In the genomic region with DNA sequence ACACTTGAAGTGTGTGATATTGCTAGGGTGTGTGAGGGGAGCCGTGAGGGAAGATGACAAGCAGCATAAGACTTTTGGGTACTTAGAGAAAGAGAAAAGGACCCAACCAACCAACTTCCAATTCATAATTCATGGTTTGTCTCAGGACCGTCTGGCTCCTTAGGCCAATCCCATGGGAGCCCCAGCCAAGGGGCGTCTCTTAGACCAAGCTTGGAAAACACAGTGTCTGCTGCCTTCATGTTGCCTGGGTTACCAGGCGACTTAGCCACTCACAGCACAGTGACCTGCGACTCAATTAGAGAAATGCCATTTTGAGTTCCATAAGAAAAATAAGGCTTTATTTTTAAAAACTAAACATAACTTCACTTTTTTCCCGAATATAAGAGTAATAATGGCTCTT, we compare ENCODE assay signal across 36 cellular contexts. TPM values are rescaled to one million over a fixed set of nuclear protein-coding genes. Genes with fewer than 3 reads are reported as not detected.
"Had no signal": no experiment of that assay in that cellular context is flagged by ENCODE, and none has a peak within 500 bp of the region (broad histone marks: within the 10 kb centered on the region; RNA-seq: fewer than 3 reads in every experiment).

No MANE protein-coding gene starts in this region.

- H3K27ac ChIP-seq: ascending aorta, breast epithelium, cardiac muscle cell, coronary artery, dorsolateral prefrontal cortex, heart left ventricle, WERI-Rb-1 had no signal

- H3K36me3 ChIP-seq: ascending aorta, breast epithelium, cardiac muscle cell, heart left ventricle, WERI-Rb-1 had no signal

- H3K4me3 Mint-ChIP-seq: activated B cell treated with CpG ODN at 0.5 μM for 24 hours; activated CD4-positive, alpha-beta memory T cell treated with anti-CD3 and anti-CD28 coated beads for 36 hours; activated CD4-positive, alpha-beta T cell treated with anti-CD3 and anti-CD28 coated beads, Interleukin-2, amount 10 ng/mL, durations not matched to agents 24 days and 14 days; activated CD8-positive, alpha-beta memory T cell treated with anti-CD3 and anti-CD28 coated beads, Interleukin-2, amount 10 ng/mL, durations not matched to agents 7 days and 5 days; activated CD8-positive, alpha-beta T cell treated with anti-CD3 and anti-CD28 coated beads, Interleukin-2, amount 10 ng/mL, durations not matched to agents 7 days and 5 days; activated naive CD4-positive, alpha-beta T cell treated with anti-CD3 and anti-CD28 coated beads, Interleukin-2, amount 10 ng/mL, durations not matched to agents 7 days and 5 days; activated naive CD8-positive, alpha-beta T cell treated with anti-CD3 and anti-CD28 coated beads, Interleukin-2, amount 10 ng/mL, durations not matched to agents 7 days and 5 days; activated T-helper 1 cell treated with anti-CD3 and anti-CD28 coated beads, Interleukin-12 subunit alpha, Interleukin-12 subunit beta, Interleukin-2, Interleukin-4 antibody, amounts not matched to agents 30 ng/mL and 10 ng/mL and 1 ng/mL, durations not matched to agents 14 hours and 24 hours and 36 hours; brain; dendritic cell treated with granulocyte-macrophage colony-stimulating factor and Interleukin-4, amounts not matched to agents 40 ng/mL and 50 ng/mL, for 4 days; endodermal cell; T-helper 17 cell; T-helper 2 cell treated with Interferon-gamma antibody and Interleukin-4, amounts not matched to agents 5 μg/mL and 100 μg/mL, for 36 hours had no signal

- H3K9me3 Mint-ChIP-seq: activated B cell treated with CpG ODN at 0.5 μM for 24 hours; activated CD4-positive, alpha-beta memory T cell treated with anti-CD3 and anti-CD28 coated beads for 36 hours had no signal

- H3K4me3 ChIP-seq: ascending aorta, breast epithelium, cardiac muscle cell, coronary artery, dorsolateral prefrontal cortex, heart left ventricle had no signal

- H3K4me1 Mint-ChIP-seq: activated B cell treated with CpG ODN at 0.5 μM for 24 hours, brain, endodermal cell had no signal

- H3K36me3 Mint-ChIP-seq: activated CD4-positive, alpha-beta memory T cell treated with anti-CD3 and anti-CD28 coated beads for 36 hours; brain had no signal

- ATAC-seq: activated CD4-positive, CD25-positive, alpha-beta regulatory T cell treated with anti-CD3 and anti-CD28 coated beads, Interleukin-2, amount 50 U/mL, for 24 hours; activated CD8-positive, alpha-beta memory T cell treated with anti-CD3 and anti-CD28 coated beads, Interleukin-2, amount 10 ng/mL, durations not matched to agents 7 days and 5 days; activated CD8-positive, alpha-beta T cell treated with anti-CD3 and anti-CD28 coated beads, Interleukin-2, amount 10 ng/mL, durations not matched to agents 7 days and 5 days; activated naive CD4-positive, alpha-beta T cell treated with anti-CD3 and anti-CD28 coated beads, Interleukin-2, amount 50 U/mL, for 72 hours; esophagus mucosa; heart left ventricle; T-helper 17 cell had no signal

- H3K27me3 Mint-ChIP-seq: activated B cell treated with CpG ODN at 0.5 μM for 24 hours; activated CD4-positive, alpha-beta T cell treated with anti-CD3 and anti-CD28 coated beads, Interleukin-2, amount 10 ng/mL, durations not matched to agents 24 days and 14 days; activated CD8-positive, alpha-beta memory T cell treated with anti-CD3 and anti-CD28 coated beads, Interleukin-2, amount 10 ng/mL, durations not matched to agents 7 days and 5 days; activated naive CD8-positive, alpha-beta T cell treated with anti-CD3 and anti-CD28 coated beads, Interleukin-2, amount 10 ng/mL, durations not matched to agents 7 days and 5 days; brain; dendritic cell treated with granulocyte-macrophage colony-stimulating factor and Interleukin-4, amounts not matched to agents 40 ng/mL and 50 ng/mL, for 4 days had no signal

- DNase-seq: activated B cell treated with CpG ODN at 0.5 μM for 24 hours; activated CD4-positive, alpha-beta memory T cell treated with anti-CD3 and anti-CD28 coated beads for 36 hours; activated CD4-positive, alpha-beta T cell treated with anti-CD3 and anti-CD28 coated beads, Interleukin-2, amount 10 ng/mL, durations not matched to agents 24 days and 14 days; activated CD8-positive, alpha-beta memory T cell treated with anti-CD3 and anti-CD28 coated beads, Interleukin-2, amount 10 ng/mL, durations not matched to agents 7 days and 5 days; activated CD8-positive, alpha-beta memory T cell treated with anti-CD3 and anti-CD28 coated beads, Interleukin-2, amount 50 U/mL, for 4 hours; activated CD8-positive, alpha-beta T cell treated with anti-CD3 and anti-CD28 coated beads, Interleukin-2, amount 10 ng/mL, durations not matched to agents 7 days and 5 days; activated effector memory CD4-positive, alpha-beta T cell treated with anti-CD3 and anti-CD28 coated beads, Interleukin-2, amount 50 U/mL, for 16 hours; activated naive CD4-positive, alpha-beta T cell; activated naive CD4-positive, alpha-beta T cell treated with anti-CD3 and anti-CD28 coated beads, Interleukin-2, amount 10 ng/mL, durations not matched to agents 7 days and 5 days; activated naive CD8-positive, alpha-beta T cell treated with anti-CD3 and anti-CD28 coated beads, Interleukin-2, amount 10 ng/mL, durations not matched to agents 7 days and 5 days; activated T-cell treated with anti-CD3 and anti-CD28 coated beads, Interleukin-2, amount 50 U/mL, for 1 hour; activated T-cell treated with anti-CD3 and anti-CD28 coated beads, Interleukin-2, amount 50 U/mL, for 48 hours; central memory CD4-positive, alpha-beta T cell; cerebellar nuclear complex; dorsolateral prefrontal cortex; effector memory CD4-positive, alpha-beta T cell; endodermal cell; foreskin fibroblast; heart left ventricle; T-helper 1 cell; T-helper 17 cell; T1000; WERI-Rb-1 had no signal

- H3K9me3 ChIP-seq: ascending aorta, breast epithelium, heart left ventricle had no signal

- H3K27me3 ChIP-seq: ascending aorta, breast epithelium, cardiac muscle cell, heart left ventricle had no signal

- H3K4me1 ChIP-seq: breast epithelium, heart left ventricle had no signal

- H3K27ac Mint-ChIP-seq: activated B cell treated with CpG ODN at 0.5 μM for 24 hours; activated CD4-positive, alpha-beta memory T cell treated with anti-CD3 and anti-CD28 coated beads for 36 hours; activated CD4-positive, alpha-beta T cell treated with anti-CD3 and anti-CD28 coated beads, Interleukin-2, amount 10 ng/mL, durations not matched to agents 24 days and 14 days; activated CD8-positive, alpha-beta memory T cell treated with anti-CD3 and anti-CD28 coated beads, Interleukin-2, amount 10 ng/mL, durations not matched to agents 7 days and 5 days; activated CD8-positive, alpha-beta T cell treated with anti-CD3 and anti-CD28 coated beads, Interleukin-2, amount 10 ng/mL, durations not matched to agents 7 days and 5 days; activated naive CD4-positive, alpha-beta T cell treated with anti-CD3 and anti-CD28 coated beads, Interleukin-2, amount 10 ng/mL, durations not matched to agents 7 days and 5 days; activated naive CD4-positive, alpha-beta T cell treated with anti-CD3 and anti-CD28 coated beads, Interleukin-2, amount 50 U/mL, for 72 hours; activated naive CD8-positive, alpha-beta T cell treated with anti-CD3 and anti-CD28 coated beads, Interleukin-2, amount 10 ng/mL, durations not matched to agents 7 days and 5 days; activated T-helper 1 cell treated with anti-CD3 and anti-CD28 coated beads, Interleukin-12 subunit alpha, Interleukin-12 subunit beta, Interleukin-2, Interleukin-4 antibody, amounts not matched to agents 30 ng/mL and 10 ng/mL and 1 ng/mL, durations not matched to agents 14 hours and 24 hours and 36 hours; activated T-helper 2 cell treated with anti-CD3 and anti-CD28 coated beads, Interferon-gamma antibody, Interleukin-2, Interleukin-4, amounts not matched to agents 10 μg/mL and 5 μg/mL and 100 μg/mL, durations not matched to agents 14 hours and 24 hours and 36 hours; dendritic cell treated with granulocyte-macrophage colony-stimulating factor and Interleukin-4, amounts not matched to agents 40 ng/mL and 50 ng/mL, for 4 days; endodermal cell; T-helper 2 cell treated with Interferon-gamma antibody and Interleukin-4, amounts not matched to agents 5 μg/mL and 100 μg/mL, for 36 hours had no signal

RNA-seq across cellular contexts. Expression of a gene that starts 42.6 kb away (rescaled TPM):
- total RNA-seq: cardiac muscle cell, epithelial cell of proximal tubule had no signal
